Comparison of ENCODE assay signal across 8 cellular contexts in genomic region chr4:87058272-87059073, GRCh38.
A peak's percentile ranks its signal among the peaks of the same experiment; 100 is the strongest.
DNase-seq lines count a peak whose midpoint lies in the region; ATAC-seq and TF ChIP-seq lines count a peak whose summit lies in the region.

No MANE protein-coding gene starts in this region.

- H3K9me3 Mint-ChIP-seq in activated T-cell treated with anti-CD3 and anti-CD28 coated beads, Interleukin-2, amount 50 U/mL, for 24 hours, result peaks cover 2% of the 10 kb centered on the region

- no peak overlapping the region for H3K4me3 ChIP-seq in hepatocyte

- H3K79me2 ChIP-seq in hepatocyte, result peaks cover 78% of the 10 kb centered on the region

- H3K4me1 Mint-ChIP-seq in activated T-cell treated with anti-CD3 and anti-CD28 coated beads, Interleukin-2, amount 50 U/mL, for 24 hours (ENCODE audit: low read depth), result peaks cover 81% of the 10 kb centered on the region

- DNase-seq in ELF-1 (ENCODE audit: low read depth, low spot score), result peak; percentile 81
- DNase-seq in activated T-cell treated with anti-CD3 and anti-CD28 coated beads, Interleukin-2, amount 50 U/mL, for 24 hours, result peak; percentile 65
- peak; percentile 39 for DNase-seq in hepatocyte (ENCODE audit: low spot score)
- DNase-seq in stimulated activated CD4-positive, alpha-beta T cell treated with anti-CD3 and anti-CD28 coated beads, Interleukin-4, amount 100 ng/mL, for 1 hour, result peak; percentile 60
- DNase-seq in NCI-H146 (lab: John Stamatoyannopoulos, UW), result no peak

- peak; percentile 41 for ATAC-seq in HG03460 (IDR thresholded peaks at IDR 0.05; ENCODE audit: unreplicated experiment)
- no peak for ATAC-seq in GM21528 (IDR thresholded peaks at IDR 0.05; ENCODE audit: low FRiP score, unreplicated experiment)
- no peak for ATAC-seq in GM19397 (IDR thresholded peaks at IDR 0.05; ENCODE audit: unreplicated experiment)

- no peaks in the 10 kb centered on the region for H3K27me3 Mint-ChIP-seq in activated T-cell treated with anti-CD3 and anti-CD28 coated beads, Interleukin-2, amount 50 U/mL, for 24 hours

- TF ChIP-seq CTCF in hepatocyte (IDR thresholded peaks at IDR 0.05; ENCODE audit: poor library complexity), result peak; percentile 23

- no peaks in the 10 kb centered on the region for H3K27me3 ChIP-seq in hepatocyte

- no peak overlapping the region for H2AFZ ChIP-seq in hepatocyte

- peaks cover 21% of the 10 kb centered on the region for H4K20me1 ChIP-seq in hepatocyte (ENCODE audit: insufficient read depth, poor library complexity, severe bottlenecking)

- no peak overlapping the region for H3K4me2 ChIP-seq in hepatocyte

- H3K27ac Mint-ChIP-seq in activated T-cell treated with anti-CD3 and anti-CD28 coated beads, Interleukin-2, amount 50 U/mL, for 24 hours, result peak overlapping the region; percentile 88

- H3K27ac ChIP-seq in hepatocyte, result peak overlapping the region; percentile 12

- peak overlapping the region; percentile 37 for H3K4me3 Mint-ChIP-seq in activated T-cell treated with anti-CD3 and anti-CD28 coated beads, Interleukin-2, amount 50 U/mL, for 24 hours

- H3K4me1 ChIP-seq in hepatocyte (ENCODE audit: insufficient read depth), result peaks cover 37% of the 10 kb centered on the region

- H3K9me3 ChIP-seq in hepatocyte (ENCODE audit: low read depth), result no peaks in the 10 kb centered on the region

- no peaks in the 10 kb centered on the region for H3K36me3 ChIP-seq in hepatocyte (replicated peaks; ENCODE audit: insufficient read depth, low read depth)

- H3K9me2 ChIP-seq in hepatocyte (replicated peaks; ENCODE audit: insufficient read depth), result no peaks in the 10 kb centered on the region

- H3K36me3 Mint-ChIP-seq in activated T-cell treated with anti-CD3 and anti-CD28 coated beads, Interleukin-2, amount 50 U/mL, for 24 hours (ENCODE audit: low read depth), result peaks cover 72% of the 10 kb centered on the region

- WGBS in hepatocyte (ENCODE audit: low lambda C conversion rate, missing lambda C conversion rate), result 58% methylated on average over 7 of the region's 7 CpGs
